Comparison of ENCODE assay signal across 20 cellular contexts in genomic region chr3:197420566-197420965, GRCh38.
A peak's percentile ranks its signal among the peaks of the same experiment; 100 is the strongest.
DNase-seq lines count a peak whose midpoint lies in the region; ATAC-seq and TF ChIP-seq lines count a peak whose summit lies in the region.
"Had no signal": no experiment of that assay in that cellular context is flagged by ENCODE, and none has a peak within 500 bp of the region (broad histone marks: within the 10 kb centered on the region; RNA-seq: fewer than 3 reads in every experiment).

No MANE protein-coding gene starts in this region.

- H3K36me3 Mint-ChIP-seq in activated T-cell treated with anti-CD3 and anti-CD28 coated beads, Interleukin-2, amount 50 U/mL, for 24 hours (ENCODE audit: low read depth): no peaks in the 10 kb centered on the region
- no peaks in the 10 kb centered on the region for H3K36me3 Mint-ChIP-seq in activated T-cell treated with anti-CD3 and anti-CD28 coated beads, Interleukin-2, amount 50 U/mL, for 4 hours (ENCODE audit: insufficient read depth)
- H3K36me3 Mint-ChIP-seq in GM23338 (ENCODE audit: low read depth): no peaks in the 10 kb centered on the region
- H3K36me3 Mint-ChIP-seq in activated CD4-positive, alpha-beta memory T cell treated with anti-CD3 and anti-CD28 coated beads, Interleukin-2, amount 10 ng/mL, durations not matched to agents 7 days and 5 days (ENCODE audit: low read depth): no peaks in the 10 kb centered on the region
- H3K36me3 Mint-ChIP-seq: CD4-positive, alpha-beta memory T cell had no signal

- no peak overlapping the region for H3K4me2 ChIP-seq in GM23338
- H3K4me2 ChIP-seq: BLaER1 had no signal

- H3K9me3 ChIP-seq in left ventricle myocardium inferior (replicated peaks): no peaks in the 10 kb centered on the region
- H3K9me3 ChIP-seq: BLaER1, Caco-2 had no signal

- H3K4me3 ChIP-seq in GM23338 (no peak overlapping the region), left ventricle myocardium inferior (no peak overlapping the region), rectal smooth muscle tissue (ENCODE audit: low read length) (no peak overlapping the region)
- H3K4me3 ChIP-seq: BLaER1, MG63 had no signal

- peaks cover 8% of the 10 kb centered on the region for H3K4me1 ChIP-seq in GM23338 (ENCODE audit: insufficient read depth)
- H3K4me1 ChIP-seq in left ventricle myocardium inferior: peaks cover 21% of the 10 kb centered on the region
- no peaks in the 10 kb centered on the region for H3K4me1 ChIP-seq in rectal smooth muscle tissue (ENCODE audit: control insufficient read depth, insufficient read depth, low read length)
- H3K4me1 ChIP-seq: BLaER1 had no signal

- no peaks in the 10 kb centered on the region for H3K27me3 Mint-ChIP-seq in activated T-cell treated with anti-CD3 and anti-CD28 coated beads, Interleukin-2, amount 50 U/mL, for 24 hours
- H3K27me3 Mint-ChIP-seq in activated T-cell treated with anti-CD3 and anti-CD28 coated beads, Interleukin-2, amount 50 U/mL, for 4 hours (ENCODE audit: low read depth): peaks cover 3% of the 10 kb centered on the region
- peaks cover 9% of the 10 kb centered on the region for H3K27me3 Mint-ChIP-seq in GM23338 (ENCODE audit: insufficient read depth, low read depth, poor library complexity)
- H3K27me3 Mint-ChIP-seq in activated CD4-positive, alpha-beta memory T cell treated with anti-CD3 and anti-CD28 coated beads, Interleukin-2, amount 10 ng/mL, durations not matched to agents 7 days and 5 days: peaks cover 29% of the 10 kb centered on the region

- H3K9me3 Mint-ChIP-seq in activated T-cell treated with anti-CD3 and anti-CD28 coated beads, Interleukin-2, amount 50 U/mL, for 24 hours: no peaks in the 10 kb centered on the region
- no peaks in the 10 kb centered on the region for H3K9me3 Mint-ChIP-seq in activated T-cell treated with anti-CD3 and anti-CD28 coated beads, Interleukin-2, amount 50 U/mL, for 4 hours
- no peaks in the 10 kb centered on the region for H3K9me3 Mint-ChIP-seq in GM23338
- no peaks in the 10 kb centered on the region for H3K9me3 Mint-ChIP-seq in activated CD4-positive, alpha-beta memory T cell treated with anti-CD3 and anti-CD28 coated beads, Interleukin-2, amount 10 ng/mL, durations not matched to agents 7 days and 5 days

- no peaks in the 10 kb centered on the region for H3K9me2 ChIP-seq in GM23338 (ENCODE audit: insufficient read depth)

- H3K4me3 Mint-ChIP-seq in activated T-cell treated with anti-CD3 and anti-CD28 coated beads, Interleukin-2, amount 50 U/mL, for 24 hours: no peak overlapping the region
- H3K4me3 Mint-ChIP-seq in activated T-cell treated with anti-CD3 and anti-CD28 coated beads, Interleukin-2, amount 50 U/mL, for 4 hours: no peak overlapping the region
- no peak overlapping the region for H3K4me3 Mint-ChIP-seq in GM23338
- no peak overlapping the region for H3K4me3 Mint-ChIP-seq in activated CD4-positive, alpha-beta memory T cell treated with anti-CD3 and anti-CD28 coated beads, Interleukin-2, amount 10 ng/mL, durations not matched to agents 7 days and 5 days
- H3K4me3 Mint-ChIP-seq: CD4-positive, alpha-beta memory T cell had no signal

- POLR2A ChIA-PET in activated CD4-positive, alpha-beta memory T cell treated with anti-CD3 and anti-CD28 coated beads, Interleukin-2, amount 10 ng/mL, durations not matched to agents 7 days and 5 days (lab: Charles Lee): no interaction called here

- no peaks in the 10 kb centered on the region for H3K36me3 ChIP-seq in GM23338 (ENCODE audit: insufficient read depth)
- no peaks in the 10 kb centered on the region for H3K36me3 ChIP-seq in left ventricle myocardium inferior
- H3K36me3 ChIP-seq in rectal smooth muscle tissue (ENCODE audit: control insufficient read depth, insufficient read depth, low read length): no peaks in the 10 kb centered on the region
- H3K36me3 ChIP-seq: BLaER1, MG63 had no signal

- no peaks in the 10 kb centered on the region for H3F3A ChIP-seq in GM23338 (replicated peaks; ENCODE audit: low read depth)

- H3K27ac ChIP-seq in GM23338 (ENCODE audit: low read depth): no peak overlapping the region
- peak overlapping the region; percentile 63 for H3K27ac ChIP-seq in left ventricle myocardium inferior (replicated peaks)
- peak overlapping the region; percentile 10 for H3K27ac ChIP-seq in rectal smooth muscle tissue (ENCODE audit: low read depth, low read length)
- H3K27ac ChIP-seq: 22Rv1, BLaER1 had no signal

- H3K4me1 Mint-ChIP-seq in activated T-cell treated with anti-CD3 and anti-CD28 coated beads, Interleukin-2, amount 50 U/mL, for 24 hours (ENCODE audit: low read depth): peaks cover 13% of the 10 kb centered on the region
- H3K4me1 Mint-ChIP-seq in activated T-cell treated with anti-CD3 and anti-CD28 coated beads, Interleukin-2, amount 50 U/mL, for 4 hours (ENCODE audit: low read depth): no peaks in the 10 kb centered on the region
- peaks cover 16% of the 10 kb centered on the region for H3K4me1 Mint-ChIP-seq in GM23338
- peaks cover 2% of the 10 kb centered on the region for H3K4me1 Mint-ChIP-seq in activated CD4-positive, alpha-beta memory T cell treated with anti-CD3 and anti-CD28 coated beads, Interleukin-2, amount 10 ng/mL, durations not matched to agents 7 days and 5 days
- H3K4me1 Mint-ChIP-seq: CD4-positive, alpha-beta memory T cell had no signal

- H3K79me2 ChIP-seq in GM23338 (replicated peaks; ENCODE audit: insufficient read depth): no peaks in the 10 kb centered on the region

- no peak for ATAC-seq in activated T-cell treated with anti-CD3 and anti-CD28 coated beads, Interleukin-2, amount 50 U/mL, for 4 hours
- ATAC-seq in GM23338: no peak
- no peak for ATAC-seq in HG03571 (IDR thresholded peaks at IDR 0.05; ENCODE audit: unreplicated experiment)

- no peak for TF ChIP-seq CTCF in GM23338 (conservative IDR thresholded peaks at IDR 0.05; ENCODE audit: low read depth in 2 of 2)
- no peak for TF ChIP-seq CTCF in left ventricle myocardium inferior (IDR thresholded peaks at IDR 0.05; ENCODE audit: borderline replicate concordance)

- peak overlapping the region; percentile 5 for H3K27ac Mint-ChIP-seq in activated T-cell treated with anti-CD3 and anti-CD28 coated beads, Interleukin-2, amount 50 U/mL, for 24 hours
- H3K27ac Mint-ChIP-seq in GM23338: no peak overlapping the region
- no peak overlapping the region for H3K27ac Mint-ChIP-seq in activated CD4-positive, alpha-beta memory T cell treated with anti-CD3 and anti-CD28 coated beads, Interleukin-2, amount 10 ng/mL, durations not matched to agents 7 days and 5 days
- H3K27ac Mint-ChIP-seq: CD4-positive, alpha-beta memory T cell had no signal

- intact Hi-C loops in left ventricle myocardium inferior (cut with micrococcal nuclease): no loop called here

- no peak for TF ChIP-seq POLR2A in erythroblast (IDR thresholded peaks at IDR 0.05; ENCODE audit: low read length)

- no peaks in the 10 kb centered on the region for H3K27me3 ChIP-seq in GM23338 (ENCODE audit: insufficient read depth)
- no peaks in the 10 kb centered on the region for H3K27me3 ChIP-seq in left ventricle myocardium inferior (ENCODE audit: low read depth)
- no peaks in the 10 kb centered on the region for H3K27me3 ChIP-seq in rectal smooth muscle tissue (ENCODE audit: control insufficient read depth, insufficient read depth, low read length)
- H3K27me3 ChIP-seq: BLaER1, MG63 had no signal

- no peak overlapping the region for H3K9ac ChIP-seq in rectal smooth muscle tissue (ENCODE audit: low read length)
- H3K9ac ChIP-seq: BLaER1 had no signal

- no peak for DNase-seq in activated T-cell treated with anti-CD3 and anti-CD28 coated beads, Interleukin-2, amount 50 U/mL, for 24 hours
- DNase-seq in activated T-cell treated with anti-CD3 and anti-CD28 coated beads, Interleukin-2, amount 50 U/mL, for 4 hours: no peak
- DNase-seq in GM23338 (ENCODE audit: low spot score) (no peak), left ventricle myocardium inferior (no peak), erythroblast (lab: John Stamatoyannopoulos, UW) (no peak)
- DNase-seq in activated CD4-positive, alpha-beta memory T cell treated with anti-CD3 and anti-CD28 coated beads, Interleukin-2, amount 10 ng/mL, durations not matched to agents 7 days and 5 days: no peak
- DNase-seq: ACHN; Caco-2; CD4-positive, alpha-beta memory T cell; DMS 273 treated with DMSO at 0.1 percent for 48 hours; DMS79 treated with DMSO at 0.1 percent for 48 hours; MG63; NCI-H1417 treated with DMSO at 0.1 percent for 48 hours; NCI-H187; NCI-H446; NCI-H526 had no signal

- no peaks in the 10 kb centered on the region for H4K20me1 ChIP-seq in GM23338 (replicated peaks; ENCODE audit: insufficient read depth)
- H4K20me1 ChIP-seq: BLaER1 had no signal

- CTCF ChIA-PET in activated CD4-positive, alpha-beta memory T cell treated with anti-CD3 and anti-CD28 coated beads, Interleukin-2, amount 10 ng/mL, durations not matched to agents 7 days and 5 days (lab: Charles Lee): no interaction called here

- H2AFZ ChIP-seq in GM23338: peak overlapping the region; percentile 59; the same call in 1 of the 2 replicates

TF ChIP-seq in GM23338, 12 proteins besides CTCF, POLR2A, EP300 and RAD21 (continues in another document):
- TF ChIP-seq EZH2 (IDR thresholded peaks at IDR 0.05; ENCODE audit: low read depth, unreplicated experiment) (no peak), JUNB (IDR thresholded peaks at IDR 0.05; ENCODE audit: unreplicated experiment) (no peak)
